In the genomic region with DNA sequence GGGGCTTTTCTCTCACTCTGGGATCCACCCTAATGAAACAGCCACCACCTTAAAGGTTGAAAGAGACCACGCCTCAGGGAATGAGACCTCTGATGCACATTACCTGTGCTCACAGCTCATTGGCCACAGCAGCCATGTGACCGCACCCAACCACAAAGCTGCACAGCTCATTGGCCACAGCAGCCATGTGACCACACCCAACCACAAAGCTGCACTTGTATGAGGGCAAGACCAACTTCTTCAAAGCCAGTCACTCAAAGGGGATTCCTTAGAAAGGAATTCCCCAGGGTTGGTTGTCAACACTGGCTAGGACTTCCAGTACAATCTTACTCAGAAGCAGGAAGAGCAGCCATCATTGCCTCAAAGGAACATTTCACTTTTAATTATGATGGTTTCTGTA, we compare ENCODE assay signal across 9 cellular contexts. TPM values are rescaled to one million over a fixed set of nuclear protein-coding genes. Genes with fewer than 3 reads are reported as not detected.
A peak's percentile ranks its signal among the peaks of the same experiment; 100 is the strongest.
DNase-seq lines count a peak whose midpoint lies in the region; ATAC-seq, FAIRE-seq and TF ChIP-seq lines count a peak whose summit lies in the region.
"Had no signal": no experiment of that assay in that cellular context is flagged by ENCODE, and none has a peak within 500 bp of the region (broad histone marks: within the 10 kb centered on the region; RNA-seq: fewer than 3 reads in every experiment).

No MANE protein-coding gene starts in this region.

- peaks cover 9 to 12% of the 10 kb centered on the region in 2 donors for H3K36me3 Mint-ChIP-seq in activated naive CD4-positive, alpha-beta T cell treated with anti-CD3 and anti-CD28 coated beads, Interleukin-2, amount 50 U/mL, for 72 hours

- H3K9me3 ChIP-seq in psoas muscle = peaks cover 8% of the 10 kb centered on the region

- no peaks in the 10 kb centered on the region for H3K36me3 ChIP-seq in psoas muscle (ENCODE audit: insufficient read depth in 1 of 2, low read depth in 1 of 2)

- TF ChIP-seq CTCF in GM13977 (IDR thresholded peaks at IDR 0.05; ENCODE audit: extremely low read depth, insufficient read depth, missing control alignments) (no peak), psoas muscle (IDR thresholded peaks at IDR 0.05) (no peak)

- peak; percentile 42 to 92 for ATAC-seq in activated naive CD4-positive, alpha-beta T cell treated with anti-CD3 and anti-CD28 coated beads, Interleukin-2, amount 50 U/mL, for 72 hours
- no peak for ATAC-seq in psoas muscle

- DNase-seq in GM13977 (ENCODE audit: low spot score) = peak; percentile 36
- peak; percentile 71 for DNase-seq in RCC 7860 (ENCODE audit: low spot score)
- peak in 1 of 2 donors; percentile 88 for DNase-seq in activated naive CD4-positive, alpha-beta T cell treated with anti-CD3 and anti-CD28 coated beads, Interleukin-2, amount 50 U/mL, for 72 hours (ENCODE audit: low spot score in 2 of 2)
- peak; percentile 52 to 61 for DNase-seq in stimulated activated CD8-positive, alpha-beta memory T cell treated with anti-CD3 and anti-CD28 coated beads, Interleukin-15, amount 100 ng/mL, for 48 hours (ENCODE audit: low read depth in 2 of 2)
- DNase-seq in effector CD8-positive, alpha-beta T cell (lab: John Stamatoyannopoulos, UW) = no peak
- no peak for DNase-seq in psoas muscle
- no peak for DNase-seq in DMS79 treated with DMSO at 0.1 percent for 48 hours (lab: John Stamatoyannopoulos, UW)

- H3K27ac ChIP-seq in psoas muscle = no peak overlapping the region
- H3K27ac ChIP-seq: dorsolateral prefrontal cortex had no signal

- H3K9me3 Mint-ChIP-seq in activated naive CD4-positive, alpha-beta T cell treated with anti-CD3 and anti-CD28 coated beads, Interleukin-2, amount 50 U/mL, for 72 hours = peaks cover 19 to 29% of the 10 kb centered on the region in 2 donors

- 94 to 100% (median 95%) methylated on average over 2 of the region's 2 CpGs for WGBS in psoas muscle, 3 donors

- H3K4me3 ChIP-seq in psoas muscle = no peak overlapping the region
- H3K4me3 ChIP-seq: dorsolateral prefrontal cortex had no signal

- FAIRE-seq in RCC 7860 (lab: Jason Lieb, UNC) = peak; percentile 77
- FAIRE-seq: G401.6 had no signal

- intact Hi-C loops in psoas muscle (cut with DNase I) = no loop called here

- H3K27ac Mint-ChIP-seq in activated naive CD4-positive, alpha-beta T cell treated with anti-CD3 and anti-CD28 coated beads, Interleukin-2, amount 50 U/mL, for 72 hours = peak overlapping the region in 1 of 2 donors; percentile 21

- no peaks in the 10 kb centered on the region for H3K27me3 ChIP-seq in psoas muscle (ENCODE audit: insufficient read depth in 3 of 3, low read length in 2 of 3)
- H3K27me3 ChIP-seq: dorsolateral prefrontal cortex had no signal

- H3K4me1 ChIP-seq in psoas muscle = no peaks in the 10 kb centered on the region

- in situ Hi-C loops in GM13977 (cut with MboI; ENCODE audit: low pct_unique_long_range_greater_than_20kb, low sequenced_read_pairs, unreplicated experiment) = no loop called here

RNA-seq across cellular contexts. Expression of gene PDE9A, which starts 43.6 kb away (rescaled TPM):
- total RNA-seq in activated naive CD4-positive, alpha-beta T cell treated with anti-CD3 and anti-CD28 coated beads, Interleukin-2, amount 50 U/mL, for 72 hours = 1 to 10 TPM; 4.2 to 7.9 TPM
- total RNA-seq in psoas muscle = 1 to 10 TPM; 1.4 to 4.3 (median 1.8) TPM
- polyA plus RNA-seq in psoas muscle = 1 to 10 TPM; 1.2 to 1.8 (median 1.8) TPM

Comparison
In these comparisons a context has a peak if more than half of its experiments do, and no peak if none do; other contexts are left out.
1. DNase-seq: peak in GM13977 (single experiment), RCC 7860 (single experiment) and stimulated activated CD8-positive, alpha-beta memory T cell treated with anti-CD3 and anti-CD28 coated beads, Interleukin-15, amount 100 ng/mL, for 48 hours (2 of 2); none in effector CD8-positive, alpha-beta T cell (single experiment), psoas muscle (0 of 2) and DMS79 treated with DMSO at 0.1 percent for 48 hours (single experiment).
2. ATAC-seq: peak in activated naive CD4-positive, alpha-beta T cell treated with anti-CD3 and anti-CD28 coated beads, Interleukin-2, amount 50 U/mL, for 72 hours (2 of 2); none in psoas muscle (0 of 4).